10 cellular contexts compared by ENCODE assay signal in genomic region chr18:22171263-22171838, GRCh38. TPM values are rescaled to one million over a fixed set of nuclear protein-coding genes. Genes with fewer than 3 reads are reported as not detected.
DNase-seq lines count a peak whose midpoint lies in the region; ATAC-seq and TF ChIP-seq lines count a peak whose summit lies in the region.
"Had no signal": no experiment of that assay in that cellular context is flagged by ENCODE, and none has a peak within 500 bp of the region (broad histone marks: within the 10 kb centered on the region; RNA-seq: fewer than 3 reads in every experiment).

No MANE protein-coding gene starts in this region.

- H3K9me3 Mint-ChIP-seq in nephron progenitor cell: peaks cover 12% of the 10 kb centered on the region

- no peaks in the 10 kb centered on the region for H3K36me3 Mint-ChIP-seq in nephron progenitor cell (ENCODE audit: low read depth)
- H3K36me3 Mint-ChIP-seq: CD4-positive, CD25-positive, alpha-beta regulatory T cell had no signal

- no peaks in the 10 kb centered on the region for H3K9me3 ChIP-seq in cardiac muscle cell (ENCODE audit: low read depth)
- H3K9me3 ChIP-seq in esophagus squamous epithelium: no peaks in the 10 kb centered on the region

- H3K27ac Mint-ChIP-seq in nephron progenitor cell: no peak overlapping the region
- H3K27ac Mint-ChIP-seq: CD4-positive, CD25-positive, alpha-beta regulatory T cell had no signal

- H3K27ac ChIP-seq in cardiac muscle cell (peak overlapping the region; percentile 99), esophagus squamous epithelium (peak overlapping the region; percentile 20 to 86 (median 81))

- TF ChIP-seq POLR2A in esophagus squamous epithelium (IDR thresholded peaks at IDR 0.05): no peak
- TF ChIP-seq POLR2A in GM18505 (IDR thresholded peaks at IDR 0.05; ENCODE audit: borderline replicate concordance, extremely low read depth, insufficient read depth, insufficient read length): no peak

- peak overlapping the region; percentile 94 for H3K4me3 ChIP-seq in cardiac muscle cell
- peak overlapping the region; percentile 46 to 89 (median 60) for H3K4me3 ChIP-seq in esophagus squamous epithelium

- intact Hi-C loops in Right ventricle myocardium superior (cut with DNase I) (loop anchor here (5.0 kb wide), 1 partner anchor 96 kb away; no protein-coding TSS in a partner anchor), esophagus squamous epithelium (cut with DNase I) (loop anchor here (10.0 kb wide), 1 partner anchor 383 kb away; no protein-coding TSS in a partner anchor)

- no peak for ATAC-seq in Right ventricle myocardium superior (ENCODE audit: poor library complexity)
- ATAC-seq in GM18505 (IDR thresholded peaks at IDR 0.05; ENCODE audit: unreplicated experiment): no peak
- no peak for ATAC-seq in HG03432 (IDR thresholded peaks at IDR 0.05; ENCODE audit: unreplicated experiment)

- no peak for TF ChIP-seq CTCF in cardiac muscle cell (IDR thresholded peaks at IDR 0.05; ENCODE audit: low read depth, low read length)
- no peak for TF ChIP-seq CTCF in esophagus squamous epithelium (IDR thresholded peaks at IDR 0.05)
- no peak for TF ChIP-seq CTCF in nephron progenitor cell (IDR thresholded peaks at IDR 0.05)

- DNase-seq in cardiac muscle cell (ENCODE audit: low read depth in 1 of 2, low spot score in 1 of 2): no peak
- no peak for DNase-seq in Right ventricle myocardium superior
- DNase-seq in esophagus squamous epithelium (lab: John Stamatoyannopoulos, UW): no peak
- peak; percentile 40 for DNase-seq in nephron progenitor cell
- DNase-seq in GF-D8 (lab: John Stamatoyannopoulos, UW): no peak
- DNase-seq in putamen (ENCODE audit: low spot score): no peak
- DNase-seq: NCI-H524 treated with DMSO at 0.1 percent for 48 hours had no signal

- H3K27me3 Mint-ChIP-seq in nephron progenitor cell (ENCODE audit: low read depth, poor library complexity): peaks cover 93% of the 10 kb centered on the region

- peak overlapping the region; percentile 92 for H3K4me3 Mint-ChIP-seq in nephron progenitor cell

- peaks cover 14% of the 10 kb centered on the region for H3K4me1 ChIP-seq in cardiac muscle cell (ENCODE audit: low read depth)
- H3K4me1 ChIP-seq in esophagus squamous epithelium: peaks cover 20 to 62% (median 22%) of the 10 kb centered on the region in 3 donors

- H3K36me3 ChIP-seq in cardiac muscle cell: peaks cover 22% of the 10 kb centered on the region
- H3K36me3 ChIP-seq in esophagus squamous epithelium: no peaks in the 10 kb centered on the region

- 5% methylated on average over 8 of the region's 73 CpGs; no CpG with 5 or more reads in 1 of the 2 donors for WGBS in esophagus squamous epithelium, 2 donors

- H3K27me3 ChIP-seq in cardiac muscle cell (no peaks in the 10 kb centered on the region), esophagus squamous epithelium (peaks cover 26 to 100% (median 37%) of the 10 kb centered on the region in 4 donors)

- H3K4me1 Mint-ChIP-seq in nephron progenitor cell: peaks cover 46% of the 10 kb centered on the region

RNA-seq across cellular contexts. Expression of gene GATA6, which starts 2.0 kb away (rescaled TPM):
- total RNA-seq in cardiac muscle cell: 182 and 187 TPM in 2 replicates
- 104 and 126 TPM in 2 replicates for polyA plus RNA-seq in cardiac muscle cell
- total RNA-seq in Right ventricle myocardium superior: 56.0 TPM
- 1 to 10 TPM in 2 of 4 donors, under 1 TPM in 2; 0.08 to 2.2 (median 1.2) TPM for total RNA-seq in esophagus squamous epithelium
- polyA plus RNA-seq: CD4-positive, CD25-positive, alpha-beta regulatory T cell had no signal

Comparison
In these comparisons a context has a peak if more than half of its experiments do, and no peak if none do; other contexts are left out.
1. RNA of gene GATA6, which starts 2.0 kb away (total RNA-seq): 182 to 187 TPM in cardiac muscle cell and 56.0 TPM in Right ventricle myocardium superior (single experiment); 0.08 to 2.2 TPM in esophagus squamous epithelium; every median in the first group is over 10 times any median in the second.